Comparison of ENCODE assay signal across 14 cellular contexts in genomic region chr17:62572488-62573469, GRCh38. TPM values are rescaled to one million over a fixed set of nuclear protein-coding genes. Genes with fewer than 3 reads are reported as not detected.
DNase-seq lines count a peak whose midpoint lies in the region; ATAC-seq and TF ChIP-seq lines count a peak whose summit lies in the region.
"Had no signal": no experiment of that assay in that cellular context is flagged by ENCODE, and none has a peak within 500 bp of the region (broad histone marks: within the 10 kb centered on the region; RNA-seq: fewer than 3 reads in every experiment).

No MANE protein-coding gene starts in this region.

- TF ChIP-seq EP300 in gastroesophageal sphincter (IDR thresholded peaks at IDR 0.05) = no peak

- no peak for TF ChIP-seq POLR2A in IMR-90 (IDR thresholded peaks at IDR 0.05; ENCODE audit: low read depth, low read length)
- TF ChIP-seq POLR2A in gastroesophageal sphincter (IDR thresholded peaks at IDR 0.05) = no peak

- BruUV-seq in IMR-90 (replicated peaks; lab: Mats Ljungman, UMichigan) = no TSS peak

- H3K9ac ChIP-seq in IMR-90 (ENCODE audit: low read depth, low read length) = no peak overlapping the region

- no peak overlapping the region for H2AFZ ChIP-seq in IMR-90 (replicated peaks; ENCODE audit: low read length, poor library complexity)

- no peak overlapping the region for H3K23ac ChIP-seq in IMR-90 (ENCODE audit: low read depth, low read length)

- dilution Hi-C loops in IMR-90 (cut with HindIII; ENCODE audit: low sequenced_read_pairs, unreplicated experiment) = no loop called here

- H3K4me3 Mint-ChIP-seq in activated CD4-positive, alpha-beta memory T cell treated with anti-CD3 and anti-CD28 coated beads, Interleukin-2, amount 10 ng/mL, durations not matched to agents 7 days and 5 days = no peak overlapping the region
- H3K4me3 Mint-ChIP-seq: natural killer cell treated with Interleukin-12 subunit alpha and Interleukin-12 subunit beta and Interleukin-15 and Interleukin-18, amount 100 ng/mL, for 72 hours had no signal

- in situ Hi-C loops in IMR-90 (cut with MboI; ENCODE audit: low sequenced_read_pairs) = no loop called here

- H3K27me3 Mint-ChIP-seq in activated CD4-positive, alpha-beta memory T cell treated with anti-CD3 and anti-CD28 coated beads, Interleukin-2, amount 10 ng/mL, durations not matched to agents 7 days and 5 days = no peaks in the 10 kb centered on the region
- H3K27me3 Mint-ChIP-seq: natural killer cell treated with Interleukin-12 subunit alpha and Interleukin-12 subunit beta and Interleukin-15 and Interleukin-18, amount 100 ng/mL, for 72 hours had no signal

- H2BK20ac ChIP-seq in IMR-90 (ENCODE audit: low read depth, low read length) = peak overlapping the region; percentile 60; the same call in 1 of the 2 replicates

- H3K9me1 ChIP-seq in IMR-90 (ENCODE audit: insufficient read depth, low read length) = peaks cover 3% of the 10 kb centered on the region; the same call in 1 of the 2 replicates

- H3K27ac ChIP-seq in IMR-90 (ENCODE audit: insufficient read depth, low read length) = no peak overlapping the region
- peak overlapping the region in 3 of 4 donors; percentile 5 to 39 (median 21) for H3K27ac ChIP-seq in gastroesophageal sphincter
- H3K27ac ChIP-seq: suprapubic skin, WERI-Rb-1 had no signal

- TF ChIP-seq RAD21 in IMR-90 (IDR thresholded peaks at IDR 0.05; ENCODE audit: low read length) = no peak

- POLR2A ChIA-PET in IMR-90 (lab: Charles Lee; ENCODE audit: unreplicated experiment) = no interaction called here
- POLR2A ChIA-PET in activated CD4-positive, alpha-beta memory T cell treated with anti-CD3 and anti-CD28 coated beads, Interleukin-2, amount 10 ng/mL, durations not matched to agents 7 days and 5 days (lab: Charles Lee) = no interaction called here

- no CpG with 5 or more reads among the region's 13 CpGs for WGBS in IMR-90 (ENCODE audit: extremely low coverage in 2 of 2, insufficient read length in 1 of 2), 2 experiments
- WGBS in gastroesophageal sphincter (ENCODE audit: low coverage in 1 of 2), 2 donors = 49 to 70% methylated on average over 13 of the region's 13 CpGs

- no peaks in the 10 kb centered on the region for H4K20me1 ChIP-seq in IMR-90 (ENCODE audit: insufficient read depth, low read length)

- H3K9me3 ChIP-seq in IMR-90 (ENCODE audit: control insufficient read depth, insufficient read depth, low read length) (no peaks in the 10 kb centered on the region), gastroesophageal sphincter (no peaks in the 10 kb centered on the region)
- H3K9me3 ChIP-seq: suprapubic skin had no signal

- H2AK9ac ChIP-seq in IMR-90 (replicated peaks; ENCODE audit: low read depth, low read length, poor library complexity) = no peak overlapping the region

- no peaks in the 10 kb centered on the region for H3K9me3 Mint-ChIP-seq in activated CD4-positive, alpha-beta memory T cell treated with anti-CD3 and anti-CD28 coated beads, Interleukin-2, amount 10 ng/mL, durations not matched to agents 7 days and 5 days
- H3K9me3 Mint-ChIP-seq: natural killer cell treated with Interleukin-12 subunit alpha and Interleukin-12 subunit beta and Interleukin-15 and Interleukin-18, amount 100 ng/mL, for 72 hours had no signal

- H2BK15ac ChIP-seq in IMR-90 (ENCODE audit: low read depth, low read length) = no peak overlapping the region

- H3K36me3 Mint-ChIP-seq in activated CD4-positive, alpha-beta memory T cell treated with anti-CD3 and anti-CD28 coated beads, Interleukin-2, amount 10 ng/mL, durations not matched to agents 7 days and 5 days (ENCODE audit: low read depth) = peaks cover 56% of the 10 kb centered on the region

- no peak overlapping the region; the same call in 1 of the 2 replicates for H3K4me2 ChIP-seq in IMR-90 (ENCODE audit: low read depth, low read length)

- H4K8ac ChIP-seq in IMR-90 (ENCODE audit: low read depth in 2 of 2, low read length in 2 of 2) = peak overlapping the region in 1 of 2 experiments; percentile 43; a peak in 2 of 4 replicates

- no peak for TF ChIP-seq CTCF in IMR-90 (conservative IDR thresholded peaks at IDR 0.05; ENCODE audit: low read depth, low read length)
- TF ChIP-seq CTCF in gastroesophageal sphincter (IDR thresholded peaks at IDR 0.05) = no peak

- CTCF ChIA-PET in IMR-90 (lab: Yijun Ruan, JAX) = interaction anchor here (1.2 kb wide), 1 partner anchor 21 kb away, joined by 3 read pairs; no protein-coding TSS in a partner anchor
- CTCF ChIA-PET in activated CD4-positive, alpha-beta memory T cell treated with anti-CD3 and anti-CD28 coated beads, Interleukin-2, amount 10 ng/mL, durations not matched to agents 7 days and 5 days (lab: Charles Lee) = no interaction called here

- H3K4me3 ChIP-seq in IMR-90 (ENCODE audit: insufficient read depth, low read depth, low read length) (no peak overlapping the region), gastroesophageal sphincter (no peak overlapping the region)
- H3K4me3 ChIP-seq: suprapubic skin had no signal

- H2BK120ac ChIP-seq in IMR-90 (ENCODE audit: low read depth, low read length) = peak overlapping the region; percentile 11; the same call in 1 of the 2 replicates

- H4K5ac ChIP-seq in IMR-90 (ENCODE audit: low read depth, low read length) = no peak overlapping the region

- H3K56ac ChIP-seq in IMR-90 (ENCODE audit: extremely low read depth, insufficient read depth, low read length) = no peak overlapping the region

- no peak overlapping the region for H3K18ac ChIP-seq in IMR-90 (ENCODE audit: low read depth, low read length)

- H2BK5ac ChIP-seq in IMR-90 (ENCODE audit: low read depth, low read length, poor library complexity, severe bottlenecking) = peak overlapping the region; percentile 46

- H4K91ac ChIP-seq in IMR-90 (ENCODE audit: insufficient read depth, low read depth, low read length) = no peak overlapping the region

- peaks cover 27% of the 10 kb centered on the region for H3K36me3 ChIP-seq in IMR-90 (ENCODE audit: control insufficient read depth, insufficient read depth, low read length)
- H3K36me3 ChIP-seq in gastroesophageal sphincter = peaks cover 0 to 59% of the 10 kb centered on the region in 2 donors

- no peak overlapping the region for H2AK5ac ChIP-seq in IMR-90 (ENCODE audit: low read depth, low read length)

- peak overlapping the region; percentile 67 for H3K27ac Mint-ChIP-seq in activated CD4-positive, alpha-beta memory T cell treated with anti-CD3 and anti-CD28 coated beads, Interleukin-2, amount 10 ng/mL, durations not matched to agents 7 days and 5 days
- H3K27ac Mint-ChIP-seq: natural killer cell treated with Interleukin-12 subunit alpha and Interleukin-12 subunit beta and Interleukin-15 and Interleukin-18, amount 100 ng/mL, for 72 hours had no signal

- intact Hi-C loops in IMR-90 (cut with micrococcal nuclease) = loop anchor here (5.0 kb wide), 1 partner anchor 40 kb away; no protein-coding TSS in a partner anchor

- peak; percentile 53 for DNase-seq in IMR-90
- no peak for DNase-seq in activated CD4-positive, alpha-beta memory T cell treated with anti-CD3 and anti-CD28 coated beads, Interleukin-2, amount 10 ng/mL, durations not matched to agents 7 days and 5 days
- DNase-seq in smooth muscle cell of the brain vasculature (ENCODE audit: low read depth, low spot score) = peak; percentile 44
- DNase-seq in NCI-H2171 treated with DMSO at 0.1 percent for 48 hours (lab: John Stamatoyannopoulos, UW) = no peak
- DNase-seq in NCI-H2107 (lab: John Stamatoyannopoulos, UW) = no peak
- DNase-seq: activated naive CD4-positive, alpha-beta T cell; effector memory CD4-positive, alpha-beta T cell; NCI-H1694 treated with DMSO at 0.1 percent for 48 hours; stimulated activated CD4-positive, alpha-beta T cell treated with anti-CD3 and anti-CD28 coated beads, Interleukin-2, amount 100 ng/mL, for 24 hours; WERI-Rb-1 had no signal

- H3K79me1 ChIP-seq in IMR-90 (ENCODE audit: low read depth in 1 of 2, low read length in 2 of 2) = peaks cover 27 to 52% of the 10 kb centered on the region in 2 experiments

- H3K4me1 ChIP-seq in IMR-90 (ENCODE audit: control insufficient read depth, insufficient read depth, low read length) = no peaks in the 10 kb centered on the region; the same call in 1 of the 2 replicates
- peaks cover 0 to 4% (median 0%) of the 10 kb centered on the region in 3 donors for H3K4me1 ChIP-seq in gastroesophageal sphincter
- H3K4me1 ChIP-seq: suprapubic skin had no signal

- peak; percentile 17; the same call in 1 of the 2 replicates for ATAC-seq in IMR-90 (ENCODE audit: low read depth)
- no peak for ATAC-seq in gastroesophageal sphincter
- no peak for ATAC-seq in HG02970 (IDR thresholded peaks at IDR 0.05; ENCODE audit: low FRiP score, unreplicated experiment)
- ATAC-seq: natural killer cell treated with Interleukin-12 subunit alpha and Interleukin-12 subunit beta and Interleukin-15 and Interleukin-18, amount 100 ng/mL, for 72 hours had no signal

- H3K27me3 ChIP-seq in IMR-90 (ENCODE audit: control insufficient read depth, insufficient read depth, low read length) (no peaks in the 10 kb centered on the region), gastroesophageal sphincter (no peaks in the 10 kb centered on the region)
- H3K27me3 ChIP-seq: suprapubic skin had no signal

- 0 out of 2 replicates have a peak overlapping the region, but pooled peaks have one; percentile 50 for H3K4ac ChIP-seq in IMR-90 (ENCODE audit: low read depth, low read length)

- no peak overlapping the region; the same call in 1 of the 2 replicates for H3K14ac ChIP-seq in IMR-90 (replicated peaks; ENCODE audit: low read depth, low read length)

- peaks cover 10% of the 10 kb centered on the region for H3K4me1 Mint-ChIP-seq in activated CD4-positive, alpha-beta memory T cell treated with anti-CD3 and anti-CD28 coated beads, Interleukin-2, amount 10 ng/mL, durations not matched to agents 7 days and 5 days

TF ChIP-seq in IMR-90, 13 proteins besides CTCF, POLR2A, EP300 and RAD21 (continues in another document):
- TF ChIP-seq RFX5 (IDR thresholded peaks at IDR 0.05; ENCODE audit: low read depth, low read length) = no peak
- no peak for TF ChIP-seq MAFK (IDR thresholded peaks at IDR 0.05; ENCODE audit: low read depth, low read length)
- TF ChIP-seq SMC3 (IDR thresholded peaks at IDR 0.05; ENCODE audit: low read depth, low read length) = no peak

RNA-seq across cellular contexts. Expression of gene MRC2, which starts 54.7 kb away (rescaled TPM):
- 37.5 and 39.3 TPM in 2 replicates for total RNA-seq in IMR-90 (2012; rRNA removed)
- polyA plus RNA-seq in IMR-90 (2012; rRNA removed) = 137 and 152 TPM in 2 replicates
- polyA plus RNA-seq in IMR-90 (2012; cell fraction: cytosol; rRNA removed) = 88.6 and 140 TPM in 2 replicates
- polyA plus RNA-seq in IMR-90 (2012; cell fraction: nucleus; rRNA removed; ENCODE audit: low replicate concordance) = 194 and 479 TPM in 2 replicates
- 1 to 10 TPM; 6.2 to 8.9 TPM for total RNA-seq in activated CD4-positive, alpha-beta memory T cell treated with anti-CD3 and anti-CD28 coated beads, Interleukin-2, amount 10 ng/mL, durations not matched to agents 7 days and 5 days
- 10 to 100 TPM; 23.3 to 59.8 (median 39.9) TPM for total RNA-seq in gastroesophageal sphincter

Comparison
In these comparisons a context has a peak if more than half of its experiments do, and no peak if none do; other contexts are left out.
1. DNase-seq: peak in IMR-90 (single experiment) and smooth muscle cell of the brain vasculature (single experiment); none in activated CD4-positive, alpha-beta memory T cell treated with anti-CD3 and anti-CD28 coated beads, Interleukin-2, amount 10 ng/mL, durations not matched to agents 7 days and 5 days (single experiment), NCI-H2171 treated with DMSO at 0.1 percent for 48 hours (single experiment) and NCI-H2107 (single experiment).